In genomic region chr4:88791274-88791673, GRCh38 we compare ENCODE assay signal across 2 cellular contexts.
TF ChIP-seq lines count a peak whose summit lies in the region.

No MANE protein-coding gene starts in this region.

TF ChIP-seq in GM23338, 12 proteins besides CTCF, POLR2A, EP300 and RAD21 (continued from another document):
- TF ChIP-seq EZH2phosphoT487 (IDR thresholded peaks at IDR 0.05; ENCODE audit: unreplicated experiment) (no peak), JUNB (IDR thresholded peaks at IDR 0.05; ENCODE audit: unreplicated experiment) (no peak), ZNF462 (CRISPR knock-in tag; IDR thresholded peaks at IDR 0.05) (no peak), ZNF331 (CRISPR knock-in tag; IDR thresholded peaks at IDR 0.05; ENCODE audit: low read depth) (no peak), CREB1 (CRISPR knock-in tag; IDR thresholded peaks at IDR 0.05; ENCODE audit: low read depth) (no peak), ETS1 (IDR thresholded peaks at IDR 0.05) (no peak)

TF ChIP-seq in SK-N-SH treated with all-trans-retinoic acid at 6 μM for 48 hours, 23 proteins besides CTCF, POLR2A, EP300 and RAD21 (continued from another document):
- no peak for TF ChIP-seq TSHZ2 (CRISPR knock-in tag; IDR thresholded peaks at IDR 0.05)
- TF ChIP-seq TOX (CRISPR knock-in tag; IDR thresholded peaks at IDR 0.05; ENCODE audit: borderline replicate concordance), result no peak
- TF ChIP-seq PATZ1 (CRISPR knock-in tag; IDR thresholded peaks at IDR 0.05; ENCODE audit: borderline replicate concordance), result no peak
- no peak for TF ChIP-seq ZC3H10 (CRISPR knock-in tag; IDR thresholded peaks at IDR 0.05)
- no peak for TF ChIP-seq RARB (CRISPR knock-in tag; IDR thresholded peaks at IDR 0.05)
- TF ChIP-seq ZNF70 (CRISPR knock-in tag; IDR thresholded peaks at IDR 0.05), result no peak
- TF ChIP-seq OSR1 (CRISPR knock-in tag; IDR thresholded peaks at IDR 0.05), result no peak
